In the genomic region with DNA sequence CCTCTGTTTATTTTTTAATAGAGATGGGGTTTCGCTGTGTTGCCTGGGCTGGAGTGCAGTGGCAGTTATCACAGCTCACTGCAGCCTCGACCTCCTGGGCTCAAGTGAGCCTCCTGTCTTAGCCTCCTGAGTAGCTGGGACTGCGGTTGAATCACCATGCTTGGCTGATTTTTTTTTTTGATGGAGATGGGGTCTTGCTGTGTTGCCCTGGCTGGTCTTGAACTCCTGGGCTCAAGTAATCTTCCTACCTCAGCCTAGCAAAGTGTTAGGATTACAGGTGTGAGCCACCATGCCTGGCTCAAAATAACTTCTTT, we compare ENCODE assay signal across 8 cellular contexts. TPM values are rescaled to one million over a fixed set of nuclear protein-coding genes. Genes with fewer than 3 reads are reported as not detected.
DNase-seq lines count a peak whose midpoint lies in the region; ATAC-seq and TF ChIP-seq lines count a peak whose summit lies in the region.

No MANE protein-coding gene starts in this region.

- no peak for DNase-seq in activated CD4-positive, alpha-beta memory T cell treated with anti-CD3 and anti-CD28 coated beads for 36 hours
- DNase-seq in fibroblast of pulmonary artery (ENCODE audit: low read depth) (no peak), sigmoid colon (peak; percentile 40), hepatic stellate cell (ENCODE audit: low spot score) (no peak)
- DNase-seq in stimulated activated CD4-positive, alpha-beta T cell treated with anti-CD3 and anti-CD28 coated beads, Interleukin-12 subunit alpha, Interleukin-12 subunit beta, amount 100 ng/mL, for 4 hours, result no peak
- DNase-seq in central memory CD4-positive, alpha-beta T cell, result no peak

- intact Hi-C loops in activated CD4-positive, alpha-beta memory T cell treated with anti-CD3 and anti-CD28 coated beads for 36 hours (cut with micrococcal nuclease), result loop anchor here (5.0 to 10.0 kb wide), 2 partner anchors 110 to 333 kb away; no protein-coding TSS in a partner anchor
- intact Hi-C loops in sigmoid colon (cut with DNase I), result loop anchor here (5.0 kb wide), 1 partner anchor 157 kb away; no protein-coding TSS in a partner anchor

- TF ChIP-seq EP300 in sigmoid colon (IDR thresholded peaks at IDR 0.05), result no peak

- POLR2A ChIA-PET in activated CD4-positive, alpha-beta memory T cell treated with anti-CD3 and anti-CD28 coated beads for 36 hours (lab: Charles Lee), result interaction anchor here (1.0 to 2.0 kb wide), 10 partner anchors 8 to 208 kb away, joined by 3 to 13 read pairs (median 7); a partner anchor contains a TSS

- H3K9me3 ChIP-seq in DOHH2 (ENCODE audit: control insufficient read depth, insufficient read depth, low read length) (no peaks in the 10 kb centered on the region), sigmoid colon (no peaks in the 10 kb centered on the region)

- H3K4me3 ChIP-seq in DOHH2 (ENCODE audit: low read length) (peak overlapping the region; percentile 73), fibroblast of pulmonary artery (replicated peaks; ENCODE audit: low read depth, low read length) (peak overlapping the region; percentile 59), sigmoid colon (peak overlapping the region in 3 of 4 donors; percentile 50 to 65 (median 59))

- H3K4me1 ChIP-seq in DOHH2 (ENCODE audit: control insufficient read depth, low read length), result peaks cover 35% of the 10 kb centered on the region
- peaks cover 0 to 39% (median 13%) of the 10 kb centered on the region in 4 donors for H3K4me1 ChIP-seq in sigmoid colon

- peak overlapping the region; percentile 83 for H3K4me2 ChIP-seq in DOHH2 (ENCODE audit: low read length)

- H3K27me3 ChIP-seq in DOHH2 (ENCODE audit: control insufficient read depth, low read length), result no peaks in the 10 kb centered on the region
- H3K27me3 ChIP-seq in sigmoid colon, result no peaks in the 10 kb centered on the region

- no peaks in the 10 kb centered on the region for H3K9me2 ChIP-seq in DOHH2 (replicated peaks; ENCODE audit: control insufficient read depth, low read length)

- H3K36me3 ChIP-seq in DOHH2 (ENCODE audit: control insufficient read depth, low read length) (no peaks in the 10 kb centered on the region), sigmoid colon (no peaks in the 10 kb centered on the region)

- H3K79me2 ChIP-seq in DOHH2 (ENCODE audit: control insufficient read depth, low read length), result peaks cover 41% of the 10 kb centered on the region

- H3K9me3 Mint-ChIP-seq in activated CD4-positive, alpha-beta memory T cell treated with anti-CD3 and anti-CD28 coated beads for 36 hours, result no peaks in the 10 kb centered on the region

- no peaks in the 10 kb centered on the region for H4K20me1 ChIP-seq in DOHH2 (ENCODE audit: control insufficient read depth, insufficient read depth, low read depth, low read length)

- peak overlapping the region; percentile 77 for H3K4me3 Mint-ChIP-seq in activated CD4-positive, alpha-beta memory T cell treated with anti-CD3 and anti-CD28 coated beads for 36 hours

- peaks cover 27% of the 10 kb centered on the region for H3K4me1 Mint-ChIP-seq in activated CD4-positive, alpha-beta memory T cell treated with anti-CD3 and anti-CD28 coated beads for 36 hours (ENCODE audit: low read depth)

- no peak for TF ChIP-seq CTCF in DOHH2 (IDR thresholded peaks at IDR 0.05; ENCODE audit: low read depth, low read length, poor library complexity, severe bottlenecking)
- no peak for TF ChIP-seq CTCF in fibroblast of pulmonary artery (IDR thresholded peaks at IDR 0.05; ENCODE audit: low read length, missing control alignments)
- TF ChIP-seq CTCF in sigmoid colon (IDR thresholded peaks at IDR 0.05), result no peak

- H3K27ac ChIP-seq in DOHH2 (ENCODE audit: low read depth, low read length) (peak overlapping the region; percentile 46; the same call in 1 of the 2 replicates), sigmoid colon (peak overlapping the region; percentile 83 to 87 (median 86))

- 78 to 85% methylated on average over 3 of the region's 3 CpGs for WGBS in sigmoid colon, 2 donors

- H3F3A ChIP-seq in DOHH2 (ENCODE audit: control insufficient read depth, insufficient read depth), result peaks cover 11% of the 10 kb centered on the region; the same call in 1 of the 2 replicates

- ATAC-seq in GM21786 (IDR thresholded peaks at IDR 0.05; ENCODE audit: unreplicated experiment), result no peak

- no peak for TF ChIP-seq POLR2A in sigmoid colon (IDR thresholded peaks at IDR 0.05)

- peak overlapping the region; percentile 78 for H3K27ac Mint-ChIP-seq in activated CD4-positive, alpha-beta memory T cell treated with anti-CD3 and anti-CD28 coated beads for 36 hours

- no peaks in the 10 kb centered on the region for H3K27me3 Mint-ChIP-seq in activated CD4-positive, alpha-beta memory T cell treated with anti-CD3 and anti-CD28 coated beads for 36 hours

- H3K36me3 Mint-ChIP-seq in activated CD4-positive, alpha-beta memory T cell treated with anti-CD3 and anti-CD28 coated beads for 36 hours, result no peaks in the 10 kb centered on the region

- CTCF ChIA-PET in activated CD4-positive, alpha-beta memory T cell treated with anti-CD3 and anti-CD28 coated beads for 36 hours (lab: Charles Lee), result interaction anchor here (0.9 to 1.9 kb wide), 4 partner anchors 10 to 112 kb away, joined by 3 to 11 read pairs (median 4); no protein-coding TSS in a partner anchor

RNA-seq across cellular contexts. Expression of a gene that starts 8.1 kb away (rescaled TPM):
- total RNA-seq in activated CD4-positive, alpha-beta memory T cell treated with anti-CD3 and anti-CD28 coated beads for 36 hours, result 10 to 100 TPM in 1 of 2 experiments, 1 to 10 TPM in 1; 9.2 to 10.2 TPM
- total RNA-seq in sigmoid colon, result 10 to 100 TPM; 22.1 to 35.3 (median 26.9) TPM
- 100 to 1,000 TPM in 1 of 3 donors, 1 to 10 TPM in 2; 8.7 to 107 (median 9.6) TPM for polyA plus RNA-seq in sigmoid colon

RNA-seq across cellular contexts. Expression of a gene that starts 35.2 kb away (rescaled TPM):
- 10 to 100 TPM; 62.4 to 64.2 TPM for total RNA-seq in activated CD4-positive, alpha-beta memory T cell treated with anti-CD3 and anti-CD28 coated beads for 36 hours
- total RNA-seq in sigmoid colon, result 100 to 1,000 TPM; 105 to 127 (median 119) TPM
- 10 to 100 TPM in 2 of 3 donors, 1 to 10 TPM in 1; 6.9 to 38.6 (median 11.4) TPM for polyA plus RNA-seq in sigmoid colon
